In the genomic region with DNA sequence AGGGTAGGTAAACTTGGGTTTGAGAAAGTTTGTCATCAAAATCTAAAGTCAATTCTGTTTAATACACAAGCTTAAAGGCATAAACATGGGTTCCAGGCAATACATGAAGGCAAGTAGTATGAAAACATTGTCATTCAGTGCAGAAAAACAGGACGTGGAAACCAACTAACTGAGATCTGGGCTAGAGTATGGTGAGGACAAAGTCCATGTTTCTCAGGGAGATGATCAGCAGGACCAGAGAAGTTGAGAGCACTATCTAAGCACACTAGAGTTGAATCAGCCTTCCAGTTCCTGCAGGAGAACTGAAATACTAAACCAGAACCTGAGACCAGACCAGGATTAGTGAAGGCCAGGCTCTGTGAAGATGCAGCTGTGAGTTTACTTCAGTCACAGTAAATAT, we compare ENCODE assay signal across 10 cellular contexts.
"Had no signal": no experiment of that assay in that cellular context is flagged by ENCODE, and none has a peak within 500 bp of the region (broad histone marks: within the 10 kb centered on the region; RNA-seq: fewer than 3 reads in every experiment).

No MANE protein-coding gene starts in this region.

- H2AFZ ChIP-seq: GM23338 had no signal

- H3K36me3 Mint-ChIP-seq: IgD-negative memory B cell had no signal

- H3K9ac ChIP-seq: KMS-11 had no signal

- H3K4me1 Mint-ChIP-seq: H9, IgD-negative memory B cell had no signal

- H3K4me3 ChIP-seq: GM23338 had no signal

- DNase-seq: H9, HCEC 1CT, Karpas-422, KBM-7 had no signal

- H3K4me2 ChIP-seq: GM23338, KMS-11 had no signal

- H3K27ac ChIP-seq: KMS-11 had no signal

- FAIRE-seq: H1, H54, HTR-8/SVneo had no signal

- H3K27ac Mint-ChIP-seq: GM23338, IgD-negative memory B cell had no signal

- H3K4me3 Mint-ChIP-seq: GM23338, H9, IgD-negative memory B cell had no signal

- ATAC-seq: GM23338 had no signal
